14 cellular contexts compared by ENCODE assay signal in genomic region chr15:95284487-95284886, GRCh38.
DNase-seq lines count a peak whose midpoint lies in the region; ATAC-seq and TF ChIP-seq lines count a peak whose summit lies in the region.
"Had no signal": no experiment of that assay in that cellular context is flagged by ENCODE, and none has a peak within 500 bp of the region (broad histone marks: within the 10 kb centered on the region; RNA-seq: fewer than 3 reads in every experiment).

No MANE protein-coding gene starts in this region.

- intact Hi-C loops in natural killer cell (cut with micrococcal nuclease): no loop called here

- H3K79me2 ChIP-seq in ACC112 (ENCODE audit: control insufficient read depth, insufficient read depth, low read length, unreplicated experiment): no peaks in the 10 kb centered on the region

- H3K9me3 Mint-ChIP-seq in activated CD8-positive, alpha-beta T cell treated with anti-CD3 and anti-CD28 coated beads, Interleukin-2, amount 10 ng/mL, durations not matched to agents 7 days and 5 days (ENCODE audit: insufficient read depth): no peaks in the 10 kb centered on the region
- H3K9me3 Mint-ChIP-seq in natural killer cell: no peaks in the 10 kb centered on the region

- DNase-seq in activated CD8-positive, alpha-beta T cell treated with anti-CD3 and anti-CD28 coated beads, Interleukin-2, amount 10 ng/mL, durations not matched to agents 7 days and 5 days: no peak
- DNase-seq in natural killer cell: no peak
- DNase-seq in kidney tubule cell (ENCODE audit: low spot score): no peak
- no peak for DNase-seq in effector memory CD4-positive, alpha-beta T cell
- no peak for DNase-seq in kidney glomerular epithelial cell (lab: John Stamatoyannopoulos, UW)
- no peak for DNase-seq in occipital lobe (lab: John Stamatoyannopoulos, UW)
- DNase-seq: activated naive CD4-positive, alpha-beta T cell treated with Interleukin-2 at 50 U/mL for 16 hours; hypothalamus; NCI-H187 treated with DMSO at 0.1 percent for 48 hours; NCI-H524 treated with DMSO at 0.1 percent for 48 hours had no signal

- ATAC-seq in GM18907 (IDR thresholded peaks at IDR 0.05; ENCODE audit: unreplicated experiment) (peak; percentile 24), natural killer cell (no peak)
- peak; percentile 43 for ATAC-seq in activated CD8-positive, alpha-beta T cell treated with anti-CD3 and anti-CD28 coated beads, Interleukin-2, amount 10 ng/mL, durations not matched to agents 7 days and 5 days
- ATAC-seq: Panc1 had no signal

- no peaks in the 10 kb centered on the region for H3K9me3 ChIP-seq in effector memory CD4-positive, alpha-beta T cell (ENCODE audit: control insufficient read depth, low read length)

- 0 out of 2 replicates have a peak overlapping the region, but pooled peaks have one; percentile 11 for H3K4me3 ChIP-seq in ACC112 (ENCODE audit: low read depth, low read length)
- no peak overlapping the region for H3K4me3 ChIP-seq in effector memory CD4-positive, alpha-beta T cell (ENCODE audit: insufficient read depth, low read depth, low read length, poor library complexity, severe bottlenecking)

- no peaks in the 10 kb centered on the region for H3K36me3 ChIP-seq in ACC112 (ENCODE audit: insufficient read depth, low read length)
- no peaks in the 10 kb centered on the region for H3K36me3 ChIP-seq in effector memory CD4-positive, alpha-beta T cell (ENCODE audit: control insufficient read depth, insufficient read depth, low read length)

- no peaks in the 10 kb centered on the region for H3K4me1 ChIP-seq in ACC112 (ENCODE audit: control insufficient read depth, insufficient read depth, low read length, unreplicated experiment)
- no peaks in the 10 kb centered on the region for H3K4me1 ChIP-seq in effector memory CD4-positive, alpha-beta T cell (ENCODE audit: control insufficient read depth, insufficient read depth, low read length, poor library complexity, severe bottlenecking)

- H3K27ac Mint-ChIP-seq in activated CD8-positive, alpha-beta T cell treated with anti-CD3 and anti-CD28 coated beads, Interleukin-2, amount 10 ng/mL, durations not matched to agents 7 days and 5 days: peak overlapping the region; percentile 74
- H3K27ac Mint-ChIP-seq in natural killer cell: no peak overlapping the region

- peaks cover 32% of the 10 kb centered on the region for H3K4me1 Mint-ChIP-seq in activated CD8-positive, alpha-beta T cell treated with anti-CD3 and anti-CD28 coated beads, Interleukin-2, amount 10 ng/mL, durations not matched to agents 7 days and 5 days (ENCODE audit: low read depth)
- H3K4me1 Mint-ChIP-seq in natural killer cell: peaks cover 14% of the 10 kb centered on the region in 2 donors

- no peaks in the 10 kb centered on the region for H3K27me3 ChIP-seq in ACC112 (ENCODE audit: insufficient read depth, low read length)
- H3K27me3 ChIP-seq in effector memory CD4-positive, alpha-beta T cell (replicated peaks; ENCODE audit: control insufficient read depth, insufficient read depth, low read length, poor library complexity, severe bottlenecking): no peaks in the 10 kb centered on the region

- TF ChIP-seq CTCF in natural killer cell (IDR thresholded peaks at IDR 0.05): no peak

- peak overlapping the region; percentile 34 for H2AFZ ChIP-seq in ACC112 (ENCODE audit: low read length, unreplicated experiment)

- H3K27me3 Mint-ChIP-seq in activated CD8-positive, alpha-beta T cell treated with anti-CD3 and anti-CD28 coated beads, Interleukin-2, amount 10 ng/mL, durations not matched to agents 7 days and 5 days (ENCODE audit: low read depth): peaks cover 46% of the 10 kb centered on the region
- H3K27me3 Mint-ChIP-seq in natural killer cell (ENCODE audit: low read depth in 2 of 2): peaks cover 34 to 74% of the 10 kb centered on the region in 2 donors

- CTCF ChIA-PET in activated CD8-positive, alpha-beta T cell treated with anti-CD3 and anti-CD28 coated beads, Interleukin-2, amount 10 ng/mL, durations not matched to agents 7 days and 5 days (lab: Charles Lee): interaction anchor here (7.4 kb wide), 1 partner anchor 25 kb away, joined by 44 read pairs; no protein-coding TSS in a partner anchor

- peak overlapping the region; percentile 31 for H3K4me3 Mint-ChIP-seq in activated CD8-positive, alpha-beta T cell treated with anti-CD3 and anti-CD28 coated beads, Interleukin-2, amount 10 ng/mL, durations not matched to agents 7 days and 5 days
- peak overlapping the region; percentile 21 for H3K4me3 Mint-ChIP-seq in natural killer cell

- H3K36me3 Mint-ChIP-seq in activated CD8-positive, alpha-beta T cell treated with anti-CD3 and anti-CD28 coated beads, Interleukin-2, amount 10 ng/mL, durations not matched to agents 7 days and 5 days (ENCODE audit: low read depth): no peaks in the 10 kb centered on the region
- H3K36me3 Mint-ChIP-seq in natural killer cell: no peaks in the 10 kb centered on the region

- POLR2A ChIA-PET in activated CD8-positive, alpha-beta T cell treated with anti-CD3 and anti-CD28 coated beads, Interleukin-2, amount 10 ng/mL, durations not matched to agents 7 days and 5 days (lab: Charles Lee): no interaction called here

- no peak overlapping the region for H3K27ac ChIP-seq in ACC112 (ENCODE audit: low read depth, low read length)
- no peak overlapping the region for H3K27ac ChIP-seq in effector memory CD4-positive, alpha-beta T cell (ENCODE audit: insufficient read depth, low read length, poor library complexity, severe bottlenecking)
- H3K27ac ChIP-seq: VCaP had no signal

Comparison
In these comparisons a context has a peak if more than half of its experiments do, and no peak if none do; other contexts are left out.
1. ATAC-seq: peak in GM18907 (single experiment) and activated CD8-positive, alpha-beta T cell treated with anti-CD3 and anti-CD28 coated beads, Interleukin-2, amount 10 ng/mL, durations not matched to agents 7 days and 5 days (single experiment); none in natural killer cell (0 of 3).